ENCODE assay signal across 1 cellular context in the genomic region with DNA sequence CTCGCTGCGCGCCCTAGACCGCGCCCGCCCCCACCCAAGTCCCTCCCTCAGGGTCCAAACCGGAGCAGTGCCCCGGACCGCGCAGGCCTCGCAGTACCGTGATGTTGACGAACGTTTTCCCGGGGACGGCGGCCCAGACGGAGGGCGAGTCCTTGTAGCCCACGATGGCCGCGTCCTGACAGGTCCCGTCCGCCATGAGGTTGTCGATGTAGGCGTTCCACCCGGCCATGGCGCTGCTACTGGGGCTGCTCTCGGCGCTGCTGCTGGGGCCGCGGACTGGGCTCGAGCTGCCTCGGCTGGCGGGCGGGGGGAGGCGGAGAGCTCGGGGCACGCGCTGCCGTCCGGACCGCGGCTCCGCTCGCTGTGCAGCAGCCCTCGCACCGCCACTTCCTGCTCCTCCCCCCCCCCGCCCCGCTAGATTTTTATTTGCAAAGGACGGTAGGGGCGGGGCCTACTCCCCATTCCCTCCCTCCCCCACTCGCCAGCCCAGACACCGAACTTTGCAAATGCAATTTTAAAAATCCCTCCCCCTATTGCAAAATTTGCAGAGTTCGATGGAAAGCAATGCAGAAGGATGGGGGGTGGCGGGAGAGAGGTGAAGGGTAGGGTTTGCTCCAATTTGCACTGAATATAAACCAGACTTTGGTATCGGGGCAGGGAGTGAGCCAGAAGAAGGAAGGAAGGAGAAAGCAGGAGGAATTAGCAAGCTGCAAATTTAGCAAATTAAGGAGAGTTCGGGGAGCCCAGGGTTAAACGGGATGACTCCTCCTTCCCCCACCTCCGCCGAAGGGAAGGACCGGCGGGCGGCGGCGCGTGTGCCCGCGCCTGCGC.
TF ChIP-seq lines count a peak whose summit lies in the region.

A gene (minus strand): TSS at position 365 of the 831 bp plus-strand sequence. CDS start 136 bp downstream, at position 229.

TF ChIP-seq in K562, 482 proteins besides CTCF, POLR2A, EP300 and RAD21 (continued from another document):
- peak; percentile 50; the same call in 1 of the 2 replicates for TF ChIP-seq MBD2 (IDR thresholded peaks at IDR 0.05; ENCODE audit: borderline replicate concordance, low read depth)
- TF ChIP-seq ZNF174 (CRISPR knock-in tag; IDR thresholded peaks at IDR 0.05) = no peak
- no peak for TF ChIP-seq ZBTB7A (IDR thresholded peaks at IDR 0.05; ENCODE audit: borderline replicate concordance, control insufficient read depth, low read depth, low read length)
- no peak for TF ChIP-seq ZNF57 (CRISPR knock-in tag; IDR thresholded peaks at IDR 0.05)
- TF ChIP-seq ETS2 (tag; IDR thresholded peaks at IDR 0.05; ENCODE audit: borderline replicate concordance, poor library complexity, severe bottlenecking) = no peak
- TF ChIP-seq NFE2 (IDR thresholded peaks at IDR 0.05; ENCODE audit: low read depth) = no peak
- TF ChIP-seq, protein P1, sequence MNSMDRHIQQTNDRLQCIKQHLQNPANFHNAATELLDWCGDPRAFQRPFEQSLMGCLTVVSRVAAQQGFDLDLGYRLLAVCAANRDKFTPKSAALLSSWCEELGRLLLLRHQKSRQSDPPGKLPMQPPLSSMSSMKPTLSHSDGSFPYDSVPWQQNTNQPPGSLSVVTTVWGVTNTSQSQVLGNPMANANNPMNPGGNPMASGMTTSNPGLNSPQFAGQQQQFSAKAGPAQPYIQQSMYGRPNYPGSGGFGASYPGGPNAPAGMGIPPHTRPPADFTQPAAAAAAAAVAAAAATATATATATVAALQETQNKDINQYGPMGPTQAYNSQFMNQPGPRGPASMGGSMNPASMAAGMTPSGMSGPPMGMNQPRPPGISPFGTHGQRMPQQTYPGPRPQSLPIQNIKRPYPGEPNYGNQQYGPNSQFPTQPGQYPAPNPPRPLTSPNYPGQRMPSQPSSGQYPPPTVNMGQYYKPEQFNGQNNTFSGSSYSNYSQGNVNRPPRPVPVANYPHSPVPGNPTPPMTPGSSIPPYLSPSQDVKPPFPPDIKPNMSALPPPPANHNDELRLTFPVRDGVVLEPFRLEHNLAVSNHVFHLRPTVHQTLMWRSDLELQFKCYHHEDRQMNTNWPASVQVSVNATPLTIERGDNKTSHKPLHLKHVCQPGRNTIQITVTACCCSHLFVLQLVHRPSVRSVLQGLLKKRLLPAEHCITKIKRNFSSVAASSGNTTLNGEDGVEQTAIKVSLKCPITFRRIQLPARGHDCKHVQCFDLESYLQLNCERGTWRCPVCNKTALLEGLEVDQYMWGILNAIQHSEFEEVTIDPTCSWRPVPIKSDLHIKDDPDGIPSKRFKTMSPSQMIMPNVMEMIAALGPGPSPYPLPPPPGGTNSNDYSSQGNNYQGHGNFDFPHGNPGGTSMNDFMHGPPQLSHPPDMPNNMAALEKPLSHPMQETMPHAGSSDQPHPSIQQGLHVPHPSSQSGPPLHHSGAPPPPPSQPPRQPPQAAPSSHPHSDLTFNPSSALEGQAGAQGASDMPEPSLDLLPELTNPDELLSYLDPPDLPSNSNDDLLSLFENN (IDR thresholded peaks at IDR 0.05; ENCODE audit: low read depth in 2 of 2, low read length in 2 of 2) = no peak
- TF ChIP-seq RBM14 (IDR thresholded peaks at IDR 0.05; ENCODE audit: borderline replicate concordance, insufficient read depth, low read depth, low read length) = no peak
- no peak for TF ChIP-seq SRSF7 (optimal IDR thresholded peaks at IDR 0.05; ENCODE audit: low read depth, low read length)
- TF ChIP-seq MEIS2 (IDR thresholded peaks at IDR 0.05; ENCODE audit: partially characterized antibody) = peak; percentile 70
- no peak for TF ChIP-seq ELF2 (CRISPR knock-in tag; IDR thresholded peaks at IDR 0.05)
- no peak for TF ChIP-seq WHSC1 (IDR thresholded peaks at IDR 0.05; ENCODE audit: low read length)
- TF ChIP-seq, protein P2, sequence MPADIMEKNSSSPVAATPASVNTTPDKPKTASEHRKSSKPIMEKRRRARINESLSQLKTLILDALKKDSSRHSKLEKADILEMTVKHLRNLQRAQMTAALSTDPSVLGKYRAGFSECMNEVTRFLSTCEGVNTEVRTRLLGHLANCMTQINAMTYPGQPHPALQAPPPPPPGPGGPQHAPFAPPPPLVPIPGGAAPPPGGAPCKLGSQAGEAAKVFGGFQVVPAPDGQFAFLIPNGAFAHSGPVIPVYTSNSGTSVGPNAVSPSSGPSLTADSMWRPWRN (IDR thresholded peaks at IDR 0.05; ENCODE audit: low read depth) = 0 out of 2 replicates have a peak, but pooled peaks have one; percentile 48
- TF ChIP-seq RBM15 (IDR thresholded peaks at IDR 0.05; ENCODE audit: insufficient read depth, low read length) = no peak
- peak; percentile 85; the same call in 1 of the 2 replicates for TF ChIP-seq GTF2E2 (tag; IDR thresholded peaks at IDR 0.05)
- TF ChIP-seq, protein P3, sequence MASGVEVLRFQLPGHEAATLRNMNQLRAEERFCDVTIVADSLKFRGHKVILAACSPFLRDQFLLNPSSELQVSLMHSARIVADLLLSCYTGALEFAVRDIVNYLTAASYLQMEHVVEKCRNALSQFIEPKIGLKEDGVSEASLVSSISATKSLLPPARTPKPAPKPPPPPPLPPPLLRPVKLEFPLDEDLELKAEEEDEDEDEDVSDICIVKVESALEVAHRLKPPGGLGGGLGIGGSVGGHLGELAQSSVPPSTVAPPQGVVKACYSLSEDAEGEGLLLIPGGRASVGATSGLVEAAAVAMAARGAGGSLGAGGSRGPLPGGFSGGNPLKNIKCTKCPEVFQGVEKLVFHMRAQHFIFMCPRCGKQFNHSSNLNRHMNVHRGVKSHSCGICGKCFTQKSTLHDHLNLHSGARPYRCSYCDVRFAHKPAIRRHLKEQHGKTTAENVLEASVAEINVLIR (CRISPR knock-in tag; IDR thresholded peaks at IDR 0.05) = no peak
- no peak for TF ChIP-seq ZBTB8A (IDR thresholded peaks at IDR 0.05; ENCODE audit: partially characterized antibody)
- TF ChIP-seq, protein P4, sequence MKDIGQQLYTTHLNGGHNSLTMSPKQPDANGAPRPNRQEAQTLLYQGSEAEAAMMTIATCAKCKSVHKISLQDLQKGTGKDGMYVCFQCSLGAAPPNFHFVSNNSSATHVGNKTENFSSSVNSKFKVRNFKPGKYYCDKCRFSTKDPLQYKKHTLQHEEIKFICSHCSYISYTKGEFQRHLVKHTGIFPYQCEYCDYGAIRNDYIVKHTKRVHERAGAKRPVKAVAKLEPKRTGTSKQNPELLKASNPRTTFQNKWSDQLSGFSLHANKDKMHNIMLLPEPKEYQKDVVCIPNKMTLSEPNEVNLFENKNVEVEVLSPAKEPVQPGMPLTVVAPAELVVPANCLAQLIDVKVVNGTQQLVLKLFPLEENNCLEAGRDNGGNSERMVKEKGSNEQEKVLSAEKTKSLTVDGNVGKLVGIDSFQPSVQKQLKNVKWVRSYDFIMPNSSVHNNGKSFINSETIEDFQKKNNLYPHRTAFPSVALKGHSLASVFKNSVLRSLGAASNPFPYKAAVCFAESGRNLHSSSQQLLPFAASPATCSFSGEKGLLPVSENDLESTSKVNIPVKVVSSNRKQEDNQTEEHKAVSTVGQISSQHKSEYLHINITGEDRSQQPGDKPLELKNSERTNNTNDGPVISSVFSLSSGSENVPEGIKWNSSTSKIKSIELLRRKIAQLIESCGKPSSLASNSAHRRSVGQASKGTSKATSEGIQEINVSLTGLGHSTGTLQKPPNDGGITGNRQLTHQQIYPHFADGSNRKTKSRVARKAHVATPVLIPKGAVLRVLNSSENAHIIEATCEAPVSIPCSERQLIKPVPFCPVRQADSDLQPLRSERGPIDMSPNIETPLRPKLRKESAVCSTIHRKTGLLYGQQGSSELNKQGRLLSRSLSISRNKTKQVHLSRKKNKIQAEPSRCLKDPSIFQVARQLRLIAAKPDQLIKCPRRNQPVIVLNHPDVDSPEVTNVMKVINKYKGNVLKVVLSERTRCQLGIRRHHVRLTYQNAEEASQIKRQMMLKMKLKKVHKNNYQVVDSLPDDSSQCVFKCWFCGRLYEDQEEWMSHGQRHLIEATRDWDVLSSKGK (CRISPR knock-in tag; IDR thresholded peaks at IDR 0.05) = no peak
